ENCODE assay signal across 8 cellular contexts in genomic region chr14:65230287-65230728, GRCh38.
DNase-seq lines count a peak whose midpoint lies in the region; ATAC-seq and TF ChIP-seq lines count a peak whose summit lies in the region.

No MANE protein-coding gene starts in this region.

- intact Hi-C loops in breast epithelium (cut with DNase I; ENCODE audit: low total_unique reads): no loop called here

- H3K27me3 ChIP-seq in breast epithelium (no peaks in the 10 kb centered on the region), lung (ENCODE audit: control insufficient read depth, insufficient read depth) (no peaks in the 10 kb centered on the region), thoracic aorta (replicated peaks; ENCODE audit: insufficient read depth) (no peaks in the 10 kb centered on the region)

- TF ChIP-seq CTCF in breast epithelium (IDR thresholded peaks at IDR 0.05): no peak
- no peak for TF ChIP-seq CTCF in lung (IDR thresholded peaks at IDR 0.05; ENCODE audit: control extremely low read depth, extremely low read depth)
- no peak for TF ChIP-seq CTCF in thoracic aorta (IDR thresholded peaks at IDR 0.05)

- WGBS in lung, 2 donors: 18 to 19% methylated on average over 10 of the region's 10 CpGs

- H3K27ac ChIP-seq in breast epithelium (peak overlapping the region; percentile 89 to 95), lung (ENCODE audit: low read depth in 1 of 2, low read length in 1 of 2) (peak overlapping the region; percentile 77 to 97), thoracic aorta (peak overlapping the region; percentile 15 to 39)

- peak; percentile 62 for ATAC-seq in lung (ENCODE audit: insufficient read depth, low FRiP score)
- ATAC-seq in thoracic aorta (ENCODE audit: insufficient number of reproducible peaks, low FRiP score, low read depth): no peak
- ATAC-seq in GM19455 (IDR thresholded peaks at IDR 0.05; ENCODE audit: unreplicated experiment): no peak
- no peak for ATAC-seq in GM18868 (IDR thresholded peaks at IDR 0.05; ENCODE audit: unreplicated experiment)

- peak overlapping the region; percentile 38 to 65 (median 46) for H3K4me3 ChIP-seq in breast epithelium
- no peak overlapping the region for H3K4me3 ChIP-seq in lung
- peak overlapping the region; percentile 69 for H3K4me3 ChIP-seq in thoracic aorta

- H3K36me3 ChIP-seq in breast epithelium (no peaks in the 10 kb centered on the region), lung (ENCODE audit: control insufficient read depth in 2 of 2, insufficient read depth in 2 of 2, low read length in 2 of 2) (no peaks in the 10 kb centered on the region), thoracic aorta (no peaks in the 10 kb centered on the region)

- TF ChIP-seq POLR2A in breast epithelium (IDR thresholded peaks at IDR 0.05): no peak

- DNase-seq in Daoy (ENCODE audit: low read depth): peak; percentile 57
- peak; percentile 96 for DNase-seq in NCI-H2227 treated with DMSO at 0.1 percent for 48 hours (lab: John Stamatoyannopoulos, UW)
- no peak for DNase-seq in breast epithelium (ENCODE audit: low spot score in 2 of 2)
- DNase-seq in lung (ENCODE audit: low spot score): peak; percentile 82
- DNase-seq in thoracic aorta (ENCODE audit: low spot score): no peak
- DNase-seq in NCI-H446 (lab: John Stamatoyannopoulos, UW): no peak

- H3K4me1 ChIP-seq in breast epithelium: peaks cover 0 to 4% of the 10 kb centered on the region in 2 donors
- peaks cover 0 to 2% of the 10 kb centered on the region in 2 donors for H3K4me1 ChIP-seq in lung (ENCODE audit: control insufficient read depth in 2 of 2, insufficient read depth in 2 of 2, low read length in 2 of 2)
- peaks cover 0 to 6% of the 10 kb centered on the region in 2 donors for H3K4me1 ChIP-seq in thoracic aorta (ENCODE audit: control insufficient read depth in 1 of 2, low read depth in 2 of 2)

- no peaks in the 10 kb centered on the region for H3K9me3 ChIP-seq in breast epithelium
- no peaks in the 10 kb centered on the region for H3K9me3 ChIP-seq in lung (ENCODE audit: control insufficient read depth in 2 of 2, insufficient read depth in 1 of 2, low read length in 1 of 2)
- H3K9me3 ChIP-seq in thoracic aorta: no peaks in the 10 kb centered on the region

Comparison
In these comparisons a context has a peak if more than half of its experiments do, and no peak if none do; other contexts are left out.
1. DNase-seq: peak in Daoy (single experiment), NCI-H2227 treated with DMSO at 0.1 percent for 48 hours (single experiment) and lung (single experiment); none in breast epithelium (0 of 2), thoracic aorta (single experiment) and NCI-H446 (0 of 2).
2. H3K27ac ChIP-seq: peak in every context shown above with its lines; median percentile 92 in breast epithelium; 87 in lung; 27 in thoracic aorta.